Comparison of ENCODE assay signal across 28 cellular contexts in the genomic region with DNA sequence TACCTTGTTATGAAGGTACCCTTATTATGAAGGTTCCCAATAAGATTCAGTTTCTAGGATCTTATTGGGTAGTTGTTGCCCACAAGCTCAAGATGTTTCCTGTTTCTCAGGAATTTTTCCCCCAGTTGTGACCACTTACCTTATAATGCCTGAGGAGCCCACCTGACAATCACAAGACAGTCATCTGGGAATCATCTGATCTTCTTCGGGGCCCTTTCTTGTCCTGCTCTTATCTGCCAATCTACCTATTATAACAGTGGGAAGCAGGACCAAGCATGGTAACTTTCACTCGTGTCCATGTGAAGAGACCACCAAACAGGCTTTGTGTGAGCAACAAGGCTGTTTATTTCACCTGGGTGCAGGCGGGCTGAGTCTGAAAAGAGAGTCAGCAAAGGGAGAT.
"Had no signal": no experiment of that assay in that cellular context is flagged by ENCODE, and none has a peak within 500 bp of the region (broad histone marks: within the 10 kb centered on the region; RNA-seq: fewer than 3 reads in every experiment).

No MANE protein-coding gene starts in this region.

- DNase-seq: nephron progenitor cell; occipital lobe; ovary; posterior cingulate gyrus; psoas muscle; right cardiac atrium; right lobe of liver; sigmoid colon; small intestine; stimulated activated CD4-positive, alpha-beta T cell treated with anti-CD3 and anti-CD28 coated beads, Interleukin-15, amount 100 ng/mL, for 24 hours; stimulated activated CD4-positive, alpha-beta T cell treated with anti-CD3 and anti-CD28 coated beads, Interleukin-2, amount 100 ng/mL, for 24 hours; stimulated activated CD4-positive, alpha-beta T cell treated with anti-CD3 and anti-CD28 coated beads, Interleukin-2, amount 100 ng/mL, for 48 hours; stimulated activated CD4-positive, alpha-beta T cell treated with anti-CD3 and anti-CD28 coated beads, Interleukin-4, amount 100 ng/mL, for 24 hours; stimulated activated naive B cell treated with anti-CD40 and anti-IgM and Interleukin-4, amounts not matched to agents 10 μg/mL and 1 μg/mL and 100 μg/mL, for 72 hours; stimulated activated naive CD4-positive, alpha-beta T cell treated with Interleukin-2 at 50 U/mL for 16 hours; stomach; thyroid gland; trophoblast cell; upper lobe of left lung had no signal

- ATAC-seq: natural killer cell treated with Interleukin-12 subunit alpha and Interleukin-12 subunit beta and Interleukin-15 and Interleukin-18, amount 100 ng/mL, for 72 hours; psoas muscle; right cardiac atrium; right lobe of liver; stimulated activated effector memory CD8-positive, alpha-beta T cell treated with anti-CD3 and anti-CD28 coated beads, Interleukin-12 subunit alpha, Interleukin-12 subunit beta, amount 100 ng/mL, for 72 hours; stimulated activated naive B cell treated with anti-CD40 and anti-IgM and Interleukin-4, amounts not matched to agents 10 μg/mL and 1 μg/mL and 100 μg/mL, for 72 hours had no signal

- H2AFZ ChIP-seq: parathyroid adenoma had no signal

- H3K4me3 Mint-ChIP-seq: natural killer cell treated with Interleukin-12 subunit alpha and Interleukin-12 subunit beta and Interleukin-15 and Interleukin-18, amount 100 ng/mL, for 72 hours; nephron progenitor cell; neural crest cell; stimulated activated effector memory CD8-positive, alpha-beta T cell treated with anti-CD3 and anti-CD28 coated beads, Interleukin-12 subunit alpha, Interleukin-12 subunit beta, amount 100 ng/mL, for 72 hours; stimulated activated naive B cell treated with anti-CD40 and anti-IgM and Interleukin-4, amounts not matched to agents 10 μg/mL and 1 μg/mL and 100 μg/mL, for 72 hours; stimulated activated naive CD8-positive, alpha-beta T cell treated with anti-CD3 and anti-CD28 coated beads, Interleukin-15, Interleukin-2, amounts not matched to agents 100 ng/mL and 50 ng/mL, for 24 hours had no signal

- H3K9me3 ChIP-seq: ovary, psoas muscle, right lobe of liver, sigmoid colon, stomach, thoracic aorta, thyroid gland, upper lobe of left lung, vagina had no signal

- H3K4me3 ChIP-seq: ovary, psoas muscle, right lobe of liver, sigmoid colon, stomach, thoracic aorta, thyroid gland, tibial nerve, upper lobe of left lung, vagina had no signal

- H3K4me1 Mint-ChIP-seq: stimulated activated naive B cell treated with anti-CD40 and anti-IgM and Interleukin-4, amounts not matched to agents 10 μg/mL and 1 μg/mL and 100 μg/mL, for 72 hours had no signal

- H3K4me1 ChIP-seq: parathyroid adenoma, psoas muscle, right lobe of liver, sigmoid colon, stomach, thyroid gland, tibial nerve, upper lobe of left lung, vagina had no signal

- H3K27ac Mint-ChIP-seq: natural killer cell treated with Interleukin-12 subunit alpha and Interleukin-12 subunit beta and Interleukin-15 and Interleukin-18, amount 100 ng/mL, for 72 hours; nephron progenitor cell; progenitor cell of endocrine pancreas; stimulated activated effector memory CD8-positive, alpha-beta T cell treated with anti-CD3 and anti-CD28 coated beads, Interleukin-12 subunit alpha, Interleukin-12 subunit beta, amount 100 ng/mL, for 72 hours; stimulated activated naive B cell treated with anti-CD40 and anti-IgM and Interleukin-4, amounts not matched to agents 10 μg/mL and 1 μg/mL and 100 μg/mL, for 72 hours; stimulated activated naive CD8-positive, alpha-beta T cell treated with anti-CD3 and anti-CD28 coated beads, Interleukin-15, Interleukin-2, amounts not matched to agents 100 ng/mL and 50 ng/mL, for 24 hours had no signal

- H3K27me3 Mint-ChIP-seq: stimulated activated naive B cell treated with anti-CD40 and anti-IgM and Interleukin-4, amounts not matched to agents 10 μg/mL and 1 μg/mL and 100 μg/mL, for 72 hours; stimulated activated naive CD8-positive, alpha-beta T cell treated with anti-CD3 and anti-CD28 coated beads, Interleukin-15, Interleukin-2, amounts not matched to agents 100 ng/mL and 50 ng/mL, for 24 hours had no signal

- H3K36me3 ChIP-seq: ovary, right lobe of liver, sigmoid colon, stomach, thoracic aorta, thyroid gland, tibial nerve, upper lobe of left lung, vagina had no signal

- H3K36me3 Mint-ChIP-seq: natural killer cell treated with Interleukin-12 subunit alpha and Interleukin-12 subunit beta and Interleukin-15 and Interleukin-18, amount 100 ng/mL, for 72 hours; stimulated activated effector memory CD8-positive, alpha-beta T cell treated with anti-CD3 and anti-CD28 coated beads, Interleukin-12 subunit alpha, Interleukin-12 subunit beta, amount 100 ng/mL, for 72 hours; stimulated activated naive B cell treated with anti-CD40 and anti-IgM and Interleukin-4, amounts not matched to agents 10 μg/mL and 1 μg/mL and 100 μg/mL, for 72 hours had no signal

- H3K9me3 Mint-ChIP-seq: natural killer cell treated with Interleukin-12 subunit alpha and Interleukin-12 subunit beta and Interleukin-15 and Interleukin-18, amount 100 ng/mL, for 72 hours; neural crest cell; stimulated activated effector memory CD8-positive, alpha-beta T cell treated with anti-CD3 and anti-CD28 coated beads, Interleukin-12 subunit alpha, Interleukin-12 subunit beta, amount 100 ng/mL, for 72 hours; stimulated activated naive CD8-positive, alpha-beta T cell treated with anti-CD3 and anti-CD28 coated beads, Interleukin-15, Interleukin-2, amounts not matched to agents 100 ng/mL and 50 ng/mL, for 24 hours had no signal

- H3K9ac ChIP-seq: parathyroid adenoma had no signal

- H3K27ac ChIP-seq: ovary, parathyroid adenoma, psoas muscle, right lobe of liver, sigmoid colon, stomach, thoracic aorta, thyroid gland, tibial nerve, upper lobe of left lung, vagina had no signal

- H3K27me3 ChIP-seq: ovary, right lobe of liver, sigmoid colon, stomach, thyroid gland, tibial nerve, upper lobe of left lung, vagina had no signal

- H3K79me2 ChIP-seq: parathyroid adenoma had no signal
